ENCODE assay signal across 8 cellular contexts in the genomic region with DNA sequence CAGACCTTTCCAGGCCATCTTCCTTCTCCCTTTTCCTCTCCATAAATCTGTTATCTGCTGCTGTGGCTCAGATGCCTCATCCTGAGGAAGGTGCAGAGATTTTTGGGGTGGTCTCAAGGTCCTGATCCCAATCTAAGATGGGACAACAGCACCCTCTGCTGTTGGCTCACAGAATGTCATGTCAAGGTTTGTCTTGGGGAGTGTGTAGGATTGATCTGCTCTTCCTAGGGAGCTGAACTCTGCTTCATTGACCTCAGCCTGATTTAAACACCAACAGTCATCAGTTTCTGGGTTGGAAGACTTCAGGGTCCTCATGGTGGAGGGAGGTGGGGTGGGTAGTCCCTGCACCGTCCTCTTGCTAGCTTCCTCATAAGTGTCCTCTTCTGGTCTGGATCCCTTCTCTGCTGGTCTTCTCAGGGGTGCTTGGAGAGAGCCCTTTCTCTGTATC.
DNase-seq lines count a peak whose midpoint lies in the region; ATAC-seq, FAIRE-seq and TF ChIP-seq lines count a peak whose summit lies in the region.

No MANE protein-coding gene starts in this region.

- H3K4me1 ChIP-seq in BLaER1 treated with 17β-estradiol and CSF1 and Interleukin-3, amounts not matched to agents 10 nM and 100 nM, result peaks cover 8 to 18% (median 14%) of the 10 kb centered on the region in 10 experiments
- H3K4me1 ChIP-seq in HCT116 (ENCODE audit: control insufficient read depth in 1 of 2, insufficient read depth in 2 of 2, low read length in 2 of 2), result peaks cover 0 to 19% of the 10 kb centered on the region in 2 experiments; a peak in 1 of 4 replicates
- no peaks in the 10 kb centered on the region for H3K4me1 ChIP-seq in pancreas

- peaks cover 0 to 16% (median 0%) of the 10 kb centered on the region in 11 experiments; a peak in 6 of 22 replicates for H4K20me1 ChIP-seq in BLaER1 treated with 17β-estradiol and CSF1 and Interleukin-3, amounts not matched to agents 10 nM and 100 nM
- no peaks in the 10 kb centered on the region for H4K20me1 ChIP-seq in HCT116 (ENCODE audit: insufficient read depth)

- no peaks in the 10 kb centered on the region for H3K9me3 ChIP-seq in BLaER1 treated with 17β-estradiol and CSF1 and Interleukin-3, amounts not matched to agents 10 nM and 100 nM (replicated peaks in 1 of 11)
- H3K9me3 ChIP-seq in HCT116 (ENCODE audit: control insufficient read depth in 1 of 2, insufficient read depth in 1 of 2, low read depth in 1 of 2, low read length in 2 of 2), result no peaks in the 10 kb centered on the region
- H3K9me3 ChIP-seq in pancreas, result no peaks in the 10 kb centered on the region

- H3K9me3 Mint-ChIP-seq in type B pancreatic cell, result no peaks in the 10 kb centered on the region

- peak; percentile 75 to 98 (median 91) for TF ChIP-seq CTCF in HCT116 (IDR thresholded peaks at IDR 0.05 in 2 of 3, conservative IDR thresholded peaks at IDR 0.05 in 1 of 3; ENCODE audit: borderline replicate concordance in 1 of 3, insufficient read depth in 1 of 3, low read depth in 2 of 3, low read length in 2 of 3)
- peak; percentile 59 to 70 (median 62) for TF ChIP-seq CTCF in pancreas (IDR thresholded peaks at IDR 0.05)
- peak; percentile 96 for TF ChIP-seq CTCF in type B pancreatic cell (conservative IDR thresholded peaks at IDR 0.05)

- RAD21 ChIA-PET in HCT116 (lab: Charles Lee; ENCODE audit: low non-redundant PET in 1 of 2, low total read pairs in 2 of 2, uncharacterized antibody in 2 of 2, unreplicated experiment in 2 of 2), result interaction anchor here (0.7 to 2.2 kb wide), 7 partner anchors 9 to 198 kb away, joined by 3 to 16 read pairs (median 6); partner anchors contain the start of gene ATP2B4 (in 2 of the 2)

- no peak for FAIRE-seq in pancreas (lab: Jason Lieb, UNC)

- H3K27ac Mint-ChIP-seq in type B pancreatic cell, result peak overlapping the region; percentile 3

- peak; percentile 98 for TF ChIP-seq RAD21 in HCT116 (IDR thresholded peaks at IDR 0.05; ENCODE audit: low read depth)

- POLR2A ChIA-PET in HCT116 (lab: Charles Lee), result interaction anchor here (1.4 kb wide), 1 partner anchor 198 kb away, joined by 6 read pairs; no protein-coding TSS in a partner anchor

- H3K4me3 ChIP-seq in BLaER1 treated with 17β-estradiol and CSF1 and Interleukin-3, amounts not matched to agents 10 nM and 100 nM, result no peak overlapping the region
- H3K4me3 ChIP-seq in HCT116 (replicated peaks in 1 of 2; ENCODE audit: low read depth in 1 of 2, low read length in 2 of 2), result no peak overlapping the region
- no peak overlapping the region for H3K4me3 ChIP-seq in pancreas

- peak overlapping the region in 2 of 11 experiments; percentile 11 to 34; a peak in 1 of 22 replicates for H3K9ac ChIP-seq in BLaER1 treated with 17β-estradiol and CSF1 and Interleukin-3, amounts not matched to agents 10 nM and 100 nM
- no peak overlapping the region for H3K9ac ChIP-seq in HCT116 (ENCODE audit: low read length)

- CTCF ChIA-PET in HCT116 (lab: Charles Lee), result interaction anchor here (0.5 to 4.5 kb wide), 13 partner anchors 10 to 435 kb away, joined by 3 to 73 read pairs (median 4); partner anchors contain the start of gene ATP2B4

- no peak overlapping the region for H2AFZ ChIP-seq in HCT116 (ENCODE audit: low read depth, low read length, poor library complexity, severe bottlenecking)

- peaks cover 4% of the 10 kb centered on the region for H3K4me1 Mint-ChIP-seq in type B pancreatic cell (ENCODE audit: unreplicated experiment)

- peak; percentile 82 for ATAC-seq in HCT116
- peak in 3 of 4 donors; percentile 76 to 87 (median 81) for ATAC-seq in pancreas
- ATAC-seq in GM18873 (IDR thresholded peaks at IDR 0.05; ENCODE audit: low FRiP score, unreplicated experiment), result no peak

- BruUV-seq in HCT116 (replicated peaks; lab: Mats Ljungman, UMichigan), result no TSS peak

- DNase-seq in HCT116 (ENCODE audit: low read depth, low spot score) (peak; percentile 35), RPMI7951 (ENCODE audit: low read depth) (peak; percentile 43), germinal center (ENCODE audit: low spot score) (peak; percentile 67), pancreas (peak in 4 of 6 donors; percentile 18 to 65 (median 52)), type B pancreatic cell (ENCODE audit: extremely low spot score, unreplicated experiment) (no peak)
- peak; percentile 24 for DNase-seq in activated effector memory CD4-positive, alpha-beta T cell treated with Interleukin-2 at 50 U/mL for 16 hours

- peaks cover 31% of the 10 kb centered on the region for H3K36me3 Mint-ChIP-seq in type B pancreatic cell

- peaks cover 85 to 100% (median 95%) of the 10 kb centered on the region in 11 experiments for H3K36me3 ChIP-seq in BLaER1 treated with 17β-estradiol and CSF1 and Interleukin-3, amounts not matched to agents 10 nM and 100 nM
- H3K36me3 ChIP-seq in HCT116 (ENCODE audit: control insufficient read depth in 1 of 2, insufficient read depth in 2 of 2, low read length in 2 of 2) (peaks cover 14 to 29% of the 10 kb centered on the region in 2 experiments; a peak in 3 of 4 replicates), pancreas (peaks cover 0 to 37% (median 0%) of the 10 kb centered on the region in 3 donors)

- WGBS in pancreas, 2 donors, result 85 to 100% methylated on average over 1 of the region's 1 CpG

- intact Hi-C loops in HCT116 (cut with micrococcal nuclease) (loop anchor here (1.0 to 5.0 kb wide), 6 partner anchors 26 to 429 kb away; no protein-coding TSS in a partner anchor), pancreas (cut with DNase I) (loop anchor here (5.0 to 10.0 kb wide), 3 partner anchors 195 to 207 kb away; partner anchors contain the start of gene OPTC (in 1 of the 3))

- no peak overlapping the region for H3K4me2 ChIP-seq in BLaER1 treated with 17β-estradiol and CSF1 and Interleukin-3, amounts not matched to agents 10 nM and 100 nM
- H3K4me2 ChIP-seq in HCT116 (ENCODE audit: low read length), result no peak overlapping the region

- H3K27ac ChIP-seq in BLaER1 treated with 17β-estradiol and CSF1 and Interleukin-3, amounts not matched to agents 10 nM and 100 nM, result peak overlapping the region in 7 of 11 experiments; percentile 16 to 44 (median 30); a peak in 10 of 22 replicates
- H3K27ac ChIP-seq in HCT116 (ENCODE audit: low read depth, low read length) (no peak overlapping the region), pancreas (no peak overlapping the region)

- H3K4me3 Mint-ChIP-seq in type B pancreatic cell, result no peak overlapping the region

- H3K27me3 Mint-ChIP-seq in type B pancreatic cell, result no peaks in the 10 kb centered on the region

- H3K79me2 ChIP-seq in HCT116 (ENCODE audit: insufficient read depth, low read length), result no peaks in the 10 kb centered on the region

- TF ChIP-seq POLR2A in HCT116 (IDR thresholded peaks at IDR 0.05; ENCODE audit: borderline replicate concordance, extremely low read depth, insufficient read depth, insufficient read length), result no peak

- no peaks in the 10 kb centered on the region for H3K9me2 ChIP-seq in HCT116 (ENCODE audit: insufficient read depth)

- H3K27me3 ChIP-seq in BLaER1 treated with 17β-estradiol and CSF1 and Interleukin-3, amounts not matched to agents 10 nM and 100 nM, result no peaks in the 10 kb centered on the region
- no peaks in the 10 kb centered on the region for H3K27me3 ChIP-seq in HCT116 (ENCODE audit: insufficient read depth, low read length)
- H3K27me3 ChIP-seq in pancreas, result no peaks in the 10 kb centered on the region

TF ChIP-seq in HCT116, 20 proteins besides CTCF, POLR2A, EP300 and RAD21 (continues in another document):
- TF ChIP-seq ZFX (IDR thresholded peaks at IDR 0.05) (no peak), EZH2 (IDR thresholded peaks at IDR 0.05) (no peak), MAX (IDR thresholded peaks at IDR 0.05) (no peak), ZNF274 (IDR thresholded peaks at IDR 0.05; ENCODE audit: low read depth, low read length) (no peak), YY1 (IDR thresholded peaks at IDR 0.05; ENCODE audit: extremely low read depth, insufficient replicate concordance, low read depth, low read length) (no peak), TCF7L2 (IDR thresholded peaks at IDR 0.05; ENCODE audit: borderline replicate concordance, extremely low read depth, insufficient read depth, insufficient read length) (no peak), ELF1 (IDR thresholded peaks at IDR 0.05; ENCODE audit: borderline replicate concordance, low read depth) (no peak), CBX3 (IDR thresholded peaks at IDR 0.05; ENCODE audit: low read depth) (no peak), JUND (IDR thresholded peaks at IDR 0.05) (no peak), ZBTB33 (IDR thresholded peaks at IDR 0.05; ENCODE audit: extremely low read depth, insufficient replicate concordance, low read length) (no peak), CEBPB (IDR thresholded peaks at IDR 0.05; ENCODE audit: low read depth) (no peak)

Comparison
In these comparisons a context has a peak if more than half of its experiments do, and no peak if none do; other contexts are left out.
1. H3K27ac ChIP-seq: peak in BLaER1 treated with 17β-estradiol and CSF1 and Interleukin-3, amounts not matched to agents 10 nM and 100 nM (7 of 11); none in HCT116 (single experiment) and pancreas (0 of 4).
2. Peak in every context shown above with its lines, with median percentiles within 50 percentile points of each other: CTCF ChIP-seq.